11 cellular contexts compared by ENCODE assay signal in the genomic region with DNA sequence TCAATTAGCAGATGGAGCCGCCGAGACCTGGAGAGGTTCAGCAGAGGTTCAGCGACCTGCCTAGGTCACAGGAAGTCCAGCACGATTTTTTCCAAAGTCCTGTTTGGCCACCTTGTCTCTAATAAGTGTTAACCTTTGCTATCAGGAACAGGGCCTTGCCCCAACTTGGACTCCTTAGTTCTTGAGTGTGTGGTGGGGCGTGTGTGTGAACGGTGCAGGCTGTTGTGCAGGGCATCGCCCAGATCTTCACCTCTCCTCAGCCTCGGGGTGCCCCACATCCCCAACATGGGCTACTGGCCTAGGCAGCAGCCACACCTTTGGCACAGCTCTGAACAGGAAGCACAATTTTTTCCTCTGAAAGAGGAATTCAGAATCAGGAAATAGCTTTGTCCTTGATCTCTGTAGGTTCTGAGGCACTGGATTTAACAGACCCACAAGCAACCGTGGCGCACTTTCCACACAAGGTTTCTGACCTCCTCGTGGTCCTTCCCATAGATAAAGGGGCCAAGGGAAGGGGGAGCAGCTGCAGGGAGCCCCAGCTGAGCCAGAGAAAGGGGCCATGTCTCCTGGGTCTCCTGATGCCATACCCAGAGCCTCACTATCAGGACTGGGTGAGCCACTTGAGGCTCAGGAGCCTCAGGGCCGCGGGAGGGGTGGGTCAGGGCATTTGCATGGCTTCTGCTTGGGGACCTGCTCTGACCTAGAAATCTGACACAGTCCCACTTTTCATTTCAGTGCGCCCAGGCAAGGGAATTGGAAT. TPM values are rescaled to one million over a fixed set of nuclear protein-coding genes. Genes with fewer than 3 reads are reported as not detected.
DNase-seq lines count a peak whose midpoint lies in the region; ATAC-seq, FAIRE-seq and TF ChIP-seq lines count a peak whose summit lies in the region.
"Had no signal": no experiment of that assay in that cellular context is flagged by ENCODE, and none has a peak within 500 bp of the region (broad histone marks: within the 10 kb centered on the region; RNA-seq: fewer than 3 reads in every experiment).

No MANE protein-coding gene starts in this region.

- H3K4me3 ChIP-seq in body of pancreas = no peak overlapping the region
- H3K4me3 ChIP-seq in HepG2 (replicated peaks in 1 of 3; ENCODE audit: insufficient read depth in 1 of 3, low read depth in 2 of 3, low read length in 3 of 3) = peak overlapping the region in 1 of 3 experiments; percentile 35; a peak in 1 of 6 replicates

- TF ChIP-seq CTCF in body of pancreas (IDR thresholded peaks at IDR 0.05) (no peak), HepG2 (CRISPR knock-in tag; IDR thresholded peaks at IDR 0.05) (no peak)

- ATAC-seq in body of pancreas (peak; percentile 34), HepG2 (peak; percentile 14; the same call in 2 of the 3 replicates), HG02885 (IDR thresholded peaks at IDR 0.05; ENCODE audit: poor library complexity, unreplicated experiment) (no peak)
- no peak for ATAC-seq in stimulated activated effector memory CD8-positive, alpha-beta T cell treated with anti-CD3 and anti-CD28 coated beads, Interleukin-12 subunit alpha, Interleukin-12 subunit beta, amount 100 ng/mL, for 72 hours

- no TSS peak for BruUV-seq in HepG2 (replicated peaks; lab: Mats Ljungman, UMichigan)

- peaks cover 61% of the 10 kb centered on the region for H3K79me2 ChIP-seq in HepG2 (ENCODE audit: insufficient read depth, low read length)

- peaks cover 87% of the 10 kb centered on the region for H3K4me1 ChIP-seq in body of pancreas
- H3K4me1 ChIP-seq in HepG2 (ENCODE audit: insufficient read depth, low read length) = peaks cover 31% of the 10 kb centered on the region

- in situ Hi-C loops in HepG2 (cut with HindIII; ENCODE audit: extremely low pct_ligation_motif_present, low pct_unique_long_range_greater_than_20kb) = no loop called here

- no peaks in the 10 kb centered on the region for H3K36me3 ChIP-seq in body of pancreas (replicated peaks in 1 of 2; ENCODE audit: insufficient read depth in 1 of 2, low read depth in 2 of 2)
- H3K36me3 ChIP-seq in HepG2 (replicated peaks in 1 of 2; ENCODE audit: control insufficient read depth in 1 of 2, insufficient read depth in 2 of 2, low read length in 2 of 2) = no peaks in the 10 kb centered on the region; a peak in 1 of 5 replicates

- TF ChIP-seq EP300 in HepG2 (IDR thresholded peaks at IDR 0.05; ENCODE audit: low read depth in 2 of 2, low read length in 2 of 2) = no peak
- TF ChIP-seq EP300 in HepG2 (CRISPR knock-in tag; IDR thresholded peaks at IDR 0.05; ENCODE audit: borderline replicate concordance) = no peak

- FAIRE-seq in HepG2 (lab: Jason Lieb, UNC) = no peak

- TF ChIP-seq RAD21 in HepG2 (CRISPR knock-in tag; IDR thresholded peaks at IDR 0.05) = no peak

- H3K9me3 Mint-ChIP-seq in stimulated activated effector memory CD8-positive, alpha-beta T cell treated with anti-CD3 and anti-CD28 coated beads, Interleukin-12 subunit alpha, Interleukin-12 subunit beta, amount 100 ng/mL, for 72 hours = no peaks in the 10 kb centered on the region

- H3K9ac ChIP-seq in HepG2 (ENCODE audit: insufficient read depth, low read depth, low read length) = no peak overlapping the region

- peak overlapping the region; percentile 91 for H3K27ac Mint-ChIP-seq in stimulated activated effector memory CD8-positive, alpha-beta T cell treated with anti-CD3 and anti-CD28 coated beads, Interleukin-12 subunit alpha, Interleukin-12 subunit beta, amount 100 ng/mL, for 72 hours

- peak overlapping the region; percentile 42 to 83 (median 66) for H3K27ac ChIP-seq in body of pancreas
- H3K27ac ChIP-seq in HepG2 (ENCODE audit: extremely low read length, insufficient read depth, low read length) = peak overlapping the region; percentile 50

- peaks cover 13% of the 10 kb centered on the region for H3K36me3 Mint-ChIP-seq in stimulated activated effector memory CD8-positive, alpha-beta T cell treated with anti-CD3 and anti-CD28 coated beads, Interleukin-12 subunit alpha, Interleukin-12 subunit beta, amount 100 ng/mL, for 72 hours

- no peak overlapping the region for H3K4me3 Mint-ChIP-seq in stimulated activated effector memory CD8-positive, alpha-beta T cell treated with anti-CD3 and anti-CD28 coated beads, Interleukin-12 subunit alpha, Interleukin-12 subunit beta, amount 100 ng/mL, for 72 hours

- 27 to 28% methylated on average over 13 of the region's 14 CpGs for WGBS in body of pancreas, 2 donors
- 60% methylated on average over 9 of the region's 14 CpGs for WGBS in HepG2 (ENCODE audit: low lambda C conversion rate)

- intact Hi-C loops in body of pancreas (cut with DNase I) (no loop called here), HepG2 (cut with micrococcal nuclease; ENCODE audit: unreplicated experiment) (no loop called here)

- POLR2A ChIA-PET in HepG2 (lab: Yijun Ruan, JAX) = interaction anchor here (1.1 to 2.2 kb wide), 3 partner anchors 11 to 24 kb away, joined by 4 to 13 read pairs (median 7); partner anchors contain the start of gene MPRIP

- TF ChIP-seq POLR2A in body of pancreas (IDR thresholded peaks at IDR 0.05) = no peak
- TF ChIP-seq POLR2A in HepG2 (IDR thresholded peaks at IDR 0.05; ENCODE audit: insufficient read depth in 1 of 2, low read depth in 2 of 2, low read length in 2 of 2) = no peak

- H3K27me3 ChIP-seq in body of pancreas = no peaks in the 10 kb centered on the region
- no peaks in the 10 kb centered on the region for H3K27me3 ChIP-seq in HepG2 (ENCODE audit: control insufficient read depth in 1 of 2, insufficient read depth in 2 of 2, low read length in 2 of 2)

- peaks cover 6% of the 10 kb centered on the region; the same call in 1 of the 2 replicates for H4K20me1 ChIP-seq in HepG2 (ENCODE audit: insufficient read depth, low read length)

- H2AFZ ChIP-seq in HepG2 (ENCODE audit: low read length) = no peak overlapping the region

- CTCF ChIA-PET in HepG2 (lab: Yijun Ruan, JAX; ENCODE audit: low intra/inter-chr PET ratio, low total read pairs) = no interaction called here

- DNase-seq in HT-29 (ENCODE audit: low spot score) = peak; percentile 48
- DNase-seq in body of pancreas = peak in 1 of 4 donors; percentile 12
- DNase-seq in HepG2 (ENCODE audit: low spot score) = no peak
- DNase-seq in stimulated activated effector memory CD8-positive, alpha-beta T cell treated with anti-CD3 and anti-CD28 coated beads, Interleukin-12 subunit alpha, Interleukin-12 subunit beta, amount 100 ng/mL, for 72 hours (ENCODE audit: low spot score in 2 of 2) = no peak
- no peak for DNase-seq in GOT3 (lab: John Stamatoyannopoulos, UW)
- no peak for DNase-seq in T-helper 9 cell
- DNase-seq: activated T-cell treated with anti-CD3 and anti-CD28 coated beads, Interleukin-2, amount 50 U/mL, for 1 hour; left cardiac atrium; NCI-H226; stimulated activated CD4-positive, alpha-beta T cell treated with anti-CD3 and anti-CD28 coated beads, Interleukin-4, amount 100 ng/mL, for 4 hours had no signal

- H3K9me3 ChIP-seq in body of pancreas (no peaks in the 10 kb centered on the region), HepG2 (ENCODE audit: low read length) (no peaks in the 10 kb centered on the region)

- H3K4me2 ChIP-seq in HepG2 (ENCODE audit: low read depth, low read length) = peak overlapping the region; percentile 50

- peaks cover 69% of the 10 kb centered on the region for H3K4me1 Mint-ChIP-seq in stimulated activated effector memory CD8-positive, alpha-beta T cell treated with anti-CD3 and anti-CD28 coated beads, Interleukin-12 subunit alpha, Interleukin-12 subunit beta, amount 100 ng/mL, for 72 hours

TF ChIP-seq in HepG2, 621 proteins besides CTCF, POLR2A, EP300 and RAD21 (continues in another document):
- TF ChIP-seq, protein P1, sequence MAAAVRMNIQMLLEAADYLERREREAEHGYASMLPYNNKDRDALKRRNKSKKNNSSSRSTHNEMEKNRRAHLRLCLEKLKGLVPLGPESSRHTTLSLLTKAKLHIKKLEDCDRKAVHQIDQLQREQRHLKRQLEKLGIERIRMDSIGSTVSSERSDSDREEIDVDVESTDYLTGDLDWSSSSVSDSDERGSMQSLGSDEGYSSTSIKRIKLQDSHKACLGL (CRISPR knock-in tag; IDR thresholded peaks at IDR 0.05) = no peak
- TF ChIP-seq NPAS2 (CRISPR knock-in tag; IDR thresholded peaks at IDR 0.05; ENCODE audit: borderline replicate concordance) = no peak
- TF ChIP-seq MED13 (CRISPR knock-in tag; IDR thresholded peaks at IDR 0.05) = no peak
- peak; percentile 8 for TF ChIP-seq TEAD3 (CRISPR knock-in tag; optimal IDR thresholded peaks at IDR 0.05; ENCODE audit: borderline replicate concordance)

RNA-seq across cellular contexts. Expression of gene MPRIP, which starts 10.4 kb away (rescaled TPM):
- 147 and 162 TPM in 2 replicates for total RNA-seq in HT-29 (2014; rRNA removed; shearing (Covaris generic))
- 100 to 1,000 TPM; 147 to 269 TPM for total RNA-seq in body of pancreas
- 43.6 and 50.2 TPM in 2 replicates for total RNA-seq in HepG2 (2016; rRNA removed; fragmentation: Illumina TruSeq; extraction: Trizol)
- total RNA-seq in HepG2 (2016; cell fraction: cytosol; rRNA removed; fragmentation: Illumina TruSeq; extraction: Trizol; ENCODE audit: low read depth) = 15.5 and 22.4 TPM in 2 replicates
- total RNA-seq in HepG2 (2016; cell fraction: insoluble cytoplasmic fraction; rRNA removed; fragmentation: Illumina TruSeq; extraction: Trizol) = 35.4 and 49.2 TPM in 2 replicates
- 44.2 and 45.8 TPM in 2 replicates for total RNA-seq in HepG2 (2016; cell fraction: membrane; rRNA removed; fragmentation: Illumina TruSeq; extraction: Trizol)
- 44.0 and 52.2 TPM in 2 replicates for total RNA-seq in HepG2 (2016; cell fraction: nucleus; rRNA removed; fragmentation: Illumina TruSeq; extraction: Trizol)
- polyA plus RNA-seq in HepG2 (2011; rRNA removed) = 42.9 and 52.4 TPM in 2 replicates
- polyA plus RNA-seq in HepG2 (2011; cell fraction: cytosol; rRNA removed) = 27.7 and 33.6 TPM in 2 replicates
- polyA plus RNA-seq in HepG2 (2011; cell fraction: nucleus; rRNA removed) = 64.4 and 73.7 TPM in 2 replicates
- polyA plus RNA-seq in HepG2 (2012) = 45.3 and 47.7 TPM in 2 replicates
- polyA plus RNA-seq in HepG2 (2016; cell fraction: cytosol; fragmentation: Illumina TruSeq; extraction: Trizol; ENCODE audit: low read depth) = 21.2 and 23.7 TPM in 2 replicates
- polyA plus RNA-seq in HepG2 (2016; cell fraction: insoluble cytoplasmic fraction; fragmentation: Illumina TruSeq; extraction: Trizol; ENCODE audit: low read depth) = 54.0 and 64.3 TPM in 2 replicates
- polyA plus RNA-seq in HepG2 (2016; cell fraction: membrane; fragmentation: Illumina TruSeq; extraction: Trizol; ENCODE audit: low read depth) = 40.8 and 46.7 TPM in 2 replicates
- 98.9 and 100 TPM in 2 replicates for polyA plus RNA-seq in HepG2 (2016; cell fraction: nucleus; fragmentation: Illumina TruSeq; extraction: Trizol; ENCODE audit: insufficient read depth, low read depth)
- polyA minus RNA-seq in HepG2 (2011; rRNA and poly(A)+ RNA removed; ENCODE audit: low replicate concordance) = 85.4 and 275 TPM in 2 replicates
- 31.4 and 37.0 TPM in 2 replicates for polyA minus RNA-seq in HepG2 (2011; cell fraction: cytosol; rRNA and poly(A)+ RNA removed)
- 58.5 and 70.9 TPM in 2 replicates for polyA minus RNA-seq in HepG2 (2011; cell fraction: nucleus; rRNA and poly(A)+ RNA removed)

Comparison
In these comparisons a context has a peak if more than half of its experiments do, and no peak if none do; other contexts are left out.
1. ATAC-seq: peak in body of pancreas (single experiment) and HepG2 (single experiment); none in stimulated activated effector memory CD8-positive, alpha-beta T cell treated with anti-CD3 and anti-CD28 coated beads, Interleukin-12 subunit alpha, Interleukin-12 subunit beta, amount 100 ng/mL, for 72 hours (single experiment) and HG02885 (single experiment).